Comparison of ENCODE assay signal across 16 cellular contexts in genomic region chr18:213505-213904, GRCh38. TPM values are rescaled to one million over a fixed set of nuclear protein-coding genes. Genes with fewer than 3 reads are reported as not detected.
DNase-seq lines count a peak whose midpoint lies in the region; ATAC-seq, FAIRE-seq and TF ChIP-seq lines count a peak whose summit lies in the region.
"Had no signal": no experiment of that assay in that cellular context is flagged by ENCODE, and none has a peak within 500 bp of the region (broad histone marks: within the 10 kb centered on the region; RNA-seq: fewer than 3 reads in every experiment).

No MANE protein-coding gene starts in this region.

- no peak for TF ChIP-seq CTCF in astrocyte (IDR thresholded peaks at IDR 0.05; ENCODE audit: insufficient read depth, low read depth, low read length)

- H3K4me1 ChIP-seq in astrocyte (ENCODE audit: insufficient read depth, low read length), result no peaks in the 10 kb centered on the region
- H3K4me1 ChIP-seq: Peyer's patch had no signal

- H3K4me1 Mint-ChIP-seq in activated naive CD4-positive, alpha-beta T cell treated with anti-CD3 and anti-CD28 coated beads for 36 hours (ENCODE audit: low read depth), result peaks cover 7% of the 10 kb centered on the region
- H3K4me1 Mint-ChIP-seq in astrocyte (ENCODE audit: low read depth, unreplicated experiment), result peaks cover 18% of the 10 kb centered on the region
- H3K4me1 Mint-ChIP-seq in stimulated activated naive B cell treated with anti-CD40 and anti-IgM and Interleukin-4, amounts not matched to agents 10 μg/mL and 1 μg/mL and 100 μg/mL, for 72 hours, result no peaks in the 10 kb centered on the region

- H3K4me2 ChIP-seq in astrocyte (ENCODE audit: low read length), result no peak overlapping the region

- H3K27me3 Mint-ChIP-seq in activated naive CD4-positive, alpha-beta T cell treated with anti-CD3 and anti-CD28 coated beads for 36 hours (ENCODE audit: low read depth), result no peaks in the 10 kb centered on the region
- no peaks in the 10 kb centered on the region for H3K27me3 Mint-ChIP-seq in astrocyte (ENCODE audit: low read depth, unreplicated experiment)
- H3K27me3 Mint-ChIP-seq in stimulated activated naive B cell treated with anti-CD40 and anti-IgM and Interleukin-4, amounts not matched to agents 10 μg/mL and 1 μg/mL and 100 μg/mL, for 72 hours, result no peaks in the 10 kb centered on the region

- intact Hi-C loops in activated naive CD4-positive, alpha-beta T cell treated with anti-CD3 and anti-CD28 coated beads for 36 hours (cut with micrococcal nuclease), result no loop called here

- no peak for ATAC-seq in HG03342 (IDR thresholded peaks at IDR 0.05; ENCODE audit: unreplicated experiment)
- ATAC-seq in stimulated activated naive B cell treated with anti-CD40 and anti-IgM and Interleukin-4, amounts not matched to agents 10 μg/mL and 1 μg/mL and 100 μg/mL, for 72 hours (replicated peaks), result no peak

- peak; percentile 17 for FAIRE-seq in astrocyte (lab: Jason Lieb, UNC)

- no peak overlapping the region for H3K4me3 ChIP-seq in astrocyte (ENCODE audit: insufficient read depth, low read depth, low read length)
- H3K4me3 ChIP-seq: HAP-1, Peyer's patch had no signal

- no peak overlapping the region for H3K9ac ChIP-seq in astrocyte (ENCODE audit: low read length)

- peak overlapping the region; percentile 47 for H3K27ac Mint-ChIP-seq in activated naive CD4-positive, alpha-beta T cell treated with anti-CD3 and anti-CD28 coated beads for 36 hours
- H3K27ac Mint-ChIP-seq in astrocyte (ENCODE audit: unreplicated experiment), result no peak overlapping the region
- H3K27ac Mint-ChIP-seq in stimulated activated naive B cell treated with anti-CD40 and anti-IgM and Interleukin-4, amounts not matched to agents 10 μg/mL and 1 μg/mL and 100 μg/mL, for 72 hours, result no peak overlapping the region

- no peaks in the 10 kb centered on the region for H4K20me1 ChIP-seq in astrocyte (ENCODE audit: insufficient read depth, low read length)

- H3K27me3 ChIP-seq in astrocyte (ENCODE audit: insufficient read depth, low read length), result no peaks in the 10 kb centered on the region
- H3K27me3 ChIP-seq in layer of hippocampus (ENCODE audit: control insufficient read depth, insufficient read depth, low read length), result no peaks in the 10 kb centered on the region
- H3K27me3 ChIP-seq: Peyer's patch had no signal

- no peaks in the 10 kb centered on the region for H3K9me3 ChIP-seq in astrocyte (ENCODE audit: insufficient read depth, low read depth, low read length)
- H3K9me3 ChIP-seq: HAP-1, Peyer's patch had no signal

- DNase-seq in activated naive CD4-positive, alpha-beta T cell treated with anti-CD3 and anti-CD28 coated beads for 36 hours, result no peak
- no peak for DNase-seq in activated naive CD4-positive, alpha-beta T cell (lab: John Stamatoyannopoulos, UW)
- DNase-seq in astrocyte (ENCODE audit: low read depth), result no peak
- DNase-seq in HCEC 1CT, result no peak
- DNase-seq in stimulated activated naive B cell treated with anti-CD40 and anti-IgM and Interleukin-4, amounts not matched to agents 10 μg/mL and 1 μg/mL and 100 μg/mL, for 72 hours, result no peak
- DNase-seq: COR-L47, NCI-H1436, NCI-H2029 treated with DMSO at 0.1 percent for 48 hours, NCI-H510A treated with DMSO at 0.1 percent for 48 hours, Peyer's patch, Right ventricle myocardium superior had no signal

- no peak overlapping the region for H3K4me3 Mint-ChIP-seq in activated naive CD4-positive, alpha-beta T cell treated with anti-CD3 and anti-CD28 coated beads for 36 hours
- H3K4me3 Mint-ChIP-seq in astrocyte (ENCODE audit: unreplicated experiment), result no peak overlapping the region
- no peak overlapping the region for H3K4me3 Mint-ChIP-seq in stimulated activated naive B cell treated with anti-CD40 and anti-IgM and Interleukin-4, amounts not matched to agents 10 μg/mL and 1 μg/mL and 100 μg/mL, for 72 hours

- H3K9me3 Mint-ChIP-seq in activated naive CD4-positive, alpha-beta T cell treated with anti-CD3 and anti-CD28 coated beads for 36 hours, result no peaks in the 10 kb centered on the region
- no peaks in the 10 kb centered on the region for H3K9me3 Mint-ChIP-seq in astrocyte (ENCODE audit: unreplicated experiment)
- H3K9me3 Mint-ChIP-seq in stimulated activated naive B cell treated with anti-CD40 and anti-IgM and Interleukin-4, amounts not matched to agents 10 μg/mL and 1 μg/mL and 100 μg/mL, for 72 hours, result no peaks in the 10 kb centered on the region

- H3K36me3 Mint-ChIP-seq in activated naive CD4-positive, alpha-beta T cell treated with anti-CD3 and anti-CD28 coated beads for 36 hours (ENCODE audit: low read depth), result peaks cover 57% of the 10 kb centered on the region
- peaks cover 4% of the 10 kb centered on the region for H3K36me3 Mint-ChIP-seq in astrocyte (ENCODE audit: low read depth, unreplicated experiment)
- peaks cover 34 to 63% of the 10 kb centered on the region in 2 donors for H3K36me3 Mint-ChIP-seq in stimulated activated naive B cell treated with anti-CD40 and anti-IgM and Interleukin-4, amounts not matched to agents 10 μg/mL and 1 μg/mL and 100 μg/mL, for 72 hours

- peaks cover 56% of the 10 kb centered on the region for H3K36me3 ChIP-seq in astrocyte (ENCODE audit: insufficient read depth, low read length)

- H3K27ac ChIP-seq in astrocyte (ENCODE audit: low read depth, low read length) (no peak overlapping the region), layer of hippocampus (ENCODE audit: low read depth, low read length) (peak overlapping the region; percentile 72), temporal lobe (ENCODE audit: low read depth, low read length) (peak overlapping the region; percentile 88)
- H3K27ac ChIP-seq: C4-2B, Peyer's patch had no signal

- H2AFZ ChIP-seq in astrocyte (ENCODE audit: low read depth, low read length), result no peak overlapping the region

- CTCF ChIA-PET in activated naive CD4-positive, alpha-beta T cell treated with anti-CD3 and anti-CD28 coated beads for 36 hours (lab: Charles Lee), result interaction anchor here (0.9 kb wide), 1 partner anchor 12 kb away, joined by 3 read pairs; no protein-coding TSS in a partner anchor

- peaks cover 3% of the 10 kb centered on the region for H3K79me2 ChIP-seq in astrocyte (ENCODE audit: insufficient read depth, low read length)

RNA-seq across cellular contexts. Expression of gene THOC1, which starts 54.3 kb away (rescaled TPM):
- total RNA-seq in activated naive CD4-positive, alpha-beta T cell treated with anti-CD3 and anti-CD28 coated beads for 36 hours, result 10 to 100 TPM; 63.5 to 66.2 TPM
- total RNA-seq in astrocyte (20.2 and 23.1 TPM in 2 replicates), temporal lobe (48.7 TPM)

RNA-seq across cellular contexts. Expression of gene USP14, which starts 55.1 kb away (rescaled TPM):
- 10 to 100 TPM; 90.0 to 96.6 TPM for total RNA-seq in activated naive CD4-positive, alpha-beta T cell treated with anti-CD3 and anti-CD28 coated beads for 36 hours
- total RNA-seq in astrocyte (95.6 and 102 TPM in 2 replicates), temporal lobe (37.6 TPM)
